In genomic region chr20:63554361-63555278, GRCh38 we compare ENCODE assay signal across 1 cellular context.
TF ChIP-seq lines count a peak whose summit lies in the region.

No MANE protein-coding gene starts in this region.

TF ChIP-seq in HepG2, 621 proteins besides CTCF, POLR2A, EP300 and RAD21 (continued from another document):
- TF ChIP-seq HIC2 (CRISPR knock-in tag; IDR thresholded peaks at IDR 0.05; ENCODE audit: low read depth), result 0 out of 2 replicates have a peak, but pooled peaks have one; percentile 36
- peak; percentile 24 for TF ChIP-seq ZNF883 (CRISPR knock-in tag; IDR thresholded peaks at IDR 0.05; ENCODE audit: not compliant biosample characterization)
TF ChIP-seq in HepG2: peak in this region for 10.
